In genomic region chr3:63878394-63879089, GRCh38 we compare ENCODE assay signal across 26 cellular contexts. TPM values are rescaled to one million over a fixed set of nuclear protein-coding genes. Genes with fewer than 3 reads are reported as not detected.
DNase-seq lines count a peak whose midpoint lies in the region; ATAC-seq and TF ChIP-seq lines count a peak whose summit lies in the region.
"Had no signal": no experiment of that assay in that cellular context is flagged by ENCODE, and none has a peak within 500 bp of the region (broad histone marks: within the 10 kb centered on the region; RNA-seq: fewer than 3 reads in every experiment).

No MANE protein-coding gene starts in this region.

- TF ChIP-seq CTCF in MCF 10A (IDR thresholded peaks at IDR 0.05; ENCODE audit: unreplicated experiment) (no peak), breast epithelium (IDR thresholded peaks at IDR 0.05) (no peak), WTC11 (IDR thresholded peaks at IDR 0.05) (no peak), thyroid gland (IDR thresholded peaks at IDR 0.05) (no peak)

- TF ChIP-seq POLR2A in breast epithelium (IDR thresholded peaks at IDR 0.05) (no peak), thyroid gland (IDR thresholded peaks at IDR 0.05) (no peak)

- H3K4me1 Mint-ChIP-seq in MCF 10A (ENCODE audit: insufficient read depth, unreplicated experiment) (peaks cover 12% of the 10 kb centered on the region), WTC11 (peaks cover 15% of the 10 kb centered on the region), immature natural killer cell (peaks cover 61 to 88% of the 10 kb centered on the region in 2 donors)

- POLR2A ChIA-PET in MCF 10A (lab: Yijun Ruan, JAX) (interaction anchor here (0.8 kb wide), 1 partner anchor 33 kb away, joined by 4 read pairs; the partner anchor contains the start of gene SCAANT1), WTC11 (lab: Charles Lee) (no interaction called here)

- no TSS peak for BruUV-seq in MCF 10A (replicated peaks; lab: Mats Ljungman, UMichigan)

- H3K4me1 ChIP-seq in breast epithelium, result no peaks in the 10 kb centered on the region
- H3K4me1 ChIP-seq in thyroid gland, result peaks cover 6 to 29% of the 10 kb centered on the region in 2 donors

- H3K27ac Mint-ChIP-seq in MCF 10A (ENCODE audit: low read depth, unreplicated experiment), result no peak overlapping the region
- H3K27ac Mint-ChIP-seq in WTC11, result no peak overlapping the region; the same call in 1 of the 2 replicates
- H3K27ac Mint-ChIP-seq in immature natural killer cell, result peak overlapping the region; percentile 1 to 67 (median 24)
- H3K27ac Mint-ChIP-seq: type B pancreatic cell had no signal

- 52 to 62% methylated on average over 2 of the region's 2 CpGs for WGBS in thyroid gland, 2 donors

- H3K4me3 Mint-ChIP-seq in MCF 10A (ENCODE audit: unreplicated experiment) (no peak overlapping the region), WTC11 (no peak overlapping the region), immature natural killer cell (no peak overlapping the region)
- H3K4me3 Mint-ChIP-seq: activated T-cell treated with anti-CD3 and anti-CD28 coated beads, Interleukin-2, amount 50 U/mL, for 4 hours; type B pancreatic cell had no signal

- H3K4me3 ChIP-seq in breast epithelium (no peak overlapping the region), thyroid gland (replicated peaks in 1 of 3) (no peak overlapping the region)
- H3K4me3 ChIP-seq: SJSA1, stomach had no signal

- ATAC-seq in WTC11, result peak; percentile 62
- ATAC-seq: activated T-cell treated with anti-CD3 and anti-CD28 coated beads, Interleukin-2, amount 50 U/mL, for 4 hours; naive thymus-derived CD4-positive, alpha-beta T cell; Panc1 had no signal

- no peaks in the 10 kb centered on the region for H3K9me3 ChIP-seq in breast epithelium
- no peaks in the 10 kb centered on the region for H3K9me3 ChIP-seq in thyroid gland
- H3K9me3 ChIP-seq: Caco-2, SJSA1, stomach had no signal

- intact Hi-C loops in MCF 10A (cut with micrococcal nuclease) (no loop called here), breast epithelium (cut with DNase I; ENCODE audit: low total_unique reads) (no loop called here), thyroid gland (cut with DNase I) (no loop called here)

- no peaks in the 10 kb centered on the region for H3K27me3 Mint-ChIP-seq in MCF 10A (ENCODE audit: insufficient read depth, unreplicated experiment)
- H3K27me3 Mint-ChIP-seq in WTC11 (ENCODE audit: low read depth), result no peaks in the 10 kb centered on the region
- peaks cover 0 to 2% (median 0%) of the 10 kb centered on the region in 3 donors for H3K27me3 Mint-ChIP-seq in immature natural killer cell (ENCODE audit: low read depth in 3 of 3)
- H3K27me3 Mint-ChIP-seq: naive thymus-derived CD4-positive, alpha-beta T cell; type B pancreatic cell had no signal

- H3K27ac ChIP-seq in breast epithelium (no peak overlapping the region), thyroid gland (no peak overlapping the region)
- H3K27ac ChIP-seq: epithelial cell of prostate, SJSA1, stomach had no signal

- H3K36me3 ChIP-seq in breast epithelium (no peaks in the 10 kb centered on the region), thyroid gland (no peaks in the 10 kb centered on the region)
- H3K36me3 ChIP-seq: SJSA1, stomach had no signal

- CTCF ChIA-PET in MCF 10A (lab: Yijun Ruan, JAX), result interaction anchor here (0.8 kb wide), 1 partner anchor 8 kb away, joined by 3 read pairs; no protein-coding TSS in a partner anchor
- CTCF ChIA-PET in WTC11 (lab: Charles Lee), result no interaction called here

- H3K27me3 ChIP-seq in breast epithelium (no peaks in the 10 kb centered on the region), thyroid gland (no peaks in the 10 kb centered on the region)
- H3K27me3 ChIP-seq: SJSA1, stomach had no signal

- H3K9me3 Mint-ChIP-seq in MCF 10A (ENCODE audit: unreplicated experiment) (no peaks in the 10 kb centered on the region), WTC11 (no peaks in the 10 kb centered on the region), immature natural killer cell (no peaks in the 10 kb centered on the region)
- H3K9me3 Mint-ChIP-seq: activated T-cell treated with anti-CD3 and anti-CD28 coated beads, Interleukin-2, amount 50 U/mL, for 4 hours; naive thymus-derived CD4-positive, alpha-beta T cell; type B pancreatic cell had no signal

- peak; percentile 3 for DNase-seq in MCF 10A (ENCODE audit: unreplicated experiment)
- no peak for DNase-seq in breast epithelium (ENCODE audit: low spot score in 2 of 2)
- DNase-seq in WTC11 (ENCODE audit: low spot score), result no peak
- no peak for DNase-seq in immature natural killer cell
- peak; percentile 7 to 14 for DNase-seq in thyroid gland
- no peak for DNase-seq in DMS114 treated with DMSO at 0.1 percent for 48 hours (lab: John Stamatoyannopoulos, UW; ENCODE audit: unreplicated experiment)
- no peak for DNase-seq in activated CD8-positive, alpha-beta memory T cell treated with anti-CD3 and anti-CD28 coated beads for 24 hours
- DNase-seq in NCI-H1694 treated with DMSO at 0.1 percent for 48 hours (lab: John Stamatoyannopoulos, UW), result no peak
- DNase-seq: activated T-cell treated with anti-CD3 and anti-CD28 coated beads, Interleukin-2, amount 50 U/mL, for 4 hours; Caco-2; hippocampal formation; kidney; naive thymus-derived CD4-positive, alpha-beta T cell; NCI-H146; NCI-H226; stomach had no signal

- H3K36me3 Mint-ChIP-seq in MCF 10A (ENCODE audit: insufficient read depth, unreplicated experiment) (no peaks in the 10 kb centered on the region), WTC11 (no peaks in the 10 kb centered on the region), immature natural killer cell (peaks cover 0 to 4% (median 0%) of the 10 kb centered on the region in 3 donors)
- H3K36me3 Mint-ChIP-seq: naive thymus-derived CD4-positive, alpha-beta T cell had no signal

TF ChIP-seq in WTC11, 78 proteins besides CTCF, POLR2A, EP300 and RAD21:
- no peak for TF ChIP-seq ZNF317 (CRISPR knock-in tag; IDR thresholded peaks at IDR 0.05; ENCODE audit: borderline replicate concordance, low read depth)
- no peak for TF ChIP-seq KAT7 (CRISPR knock-in tag; IDR thresholded peaks at IDR 0.05; ENCODE audit: borderline replicate concordance)
- TF ChIP-seq IRF2 (CRISPR knock-in tag; IDR thresholded peaks at IDR 0.05; ENCODE audit: borderline replicate concordance, low read depth), result no peak
- no peak for TF ChIP-seq SOX15 (CRISPR knock-in tag; IDR thresholded peaks at IDR 0.05)
- TF ChIP-seq NFE2L1 (CRISPR knock-in tag; IDR thresholded peaks at IDR 0.05), result no peak
- no peak for TF ChIP-seq JUN (CRISPR knock-in tag; IDR thresholded peaks at IDR 0.05)
- TF ChIP-seq, protein P1, sequence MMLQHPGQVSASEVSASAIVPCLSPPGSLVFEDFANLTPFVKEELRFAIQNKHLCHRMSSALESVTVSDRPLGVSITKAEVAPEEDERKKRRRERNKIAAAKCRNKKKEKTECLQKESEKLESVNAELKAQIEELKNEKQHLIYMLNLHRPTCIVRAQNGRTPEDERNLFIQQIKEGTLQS (CRISPR knock-in tag; conservative IDR thresholded peaks at IDR 0.05), result no peak
- no peak for TF ChIP-seq OVOL2 (CRISPR knock-in tag; IDR thresholded peaks at IDR 0.05; ENCODE audit: borderline replicate concordance)
- no peak for TF ChIP-seq ZNF138 (CRISPR knock-in tag; conservative IDR thresholded peaks at IDR 0.05)
- no peak for TF ChIP-seq ELF4 (CRISPR knock-in tag; IDR thresholded peaks at IDR 0.05; ENCODE audit: low read depth)
- TF ChIP-seq, protein P2, sequence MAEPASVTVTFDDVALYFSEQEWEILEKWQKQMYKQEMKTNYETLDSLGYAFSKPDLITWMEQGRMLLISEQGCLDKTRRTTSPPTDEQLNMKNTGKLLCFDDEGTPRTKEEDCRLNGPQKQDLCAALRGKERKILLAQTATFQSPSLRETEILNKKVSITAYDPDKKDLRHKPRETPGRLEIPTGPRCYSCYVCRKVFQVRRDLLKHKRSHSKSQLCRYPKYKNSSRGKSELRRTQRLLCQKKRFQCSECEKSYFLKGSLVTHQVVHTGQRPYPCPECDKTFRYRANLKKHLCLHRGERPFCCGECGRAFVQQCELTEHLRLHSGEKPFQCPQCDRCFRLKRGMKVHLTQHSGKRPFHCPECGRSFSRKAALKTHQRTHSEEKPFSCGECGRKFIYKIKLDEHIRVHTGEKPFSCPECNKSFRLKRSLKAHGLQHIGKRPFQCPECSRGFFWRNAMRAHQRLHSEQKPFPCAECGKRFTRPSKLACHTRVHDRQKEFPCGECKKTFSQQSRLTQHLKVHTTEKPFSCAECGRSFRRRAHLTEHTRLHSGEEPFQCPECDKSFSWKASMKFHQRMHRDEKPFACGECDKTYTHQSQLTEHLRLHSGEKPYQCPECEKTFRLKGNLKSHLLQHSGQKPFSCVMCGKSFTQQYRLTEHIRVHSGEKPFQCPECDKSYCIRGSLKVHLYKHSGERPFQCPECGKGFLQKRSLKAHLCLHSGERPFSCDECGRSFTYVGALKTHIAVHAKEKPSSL (CRISPR knock-in tag; conservative IDR thresholded peaks at IDR 0.05), result no peak
TF ChIP-seq in WTC11: peak in this region for 0.

RNA-seq across cellular contexts. Expression of gene ATXN7, which starts 14.9 kb away (rescaled TPM):
- total RNA-seq in MCF 10A (2022), result 29.2 and 36.7 TPM in 2 replicates
- 10 to 100 TPM; 37.4 to 56.2 (median 47.9) TPM for total RNA-seq in breast epithelium
- 9.3 to 11.7 TPM (median 11.7 TPM) in 3 replicates for total RNA-seq in WTC11 (2021)
- 10 to 100 TPM in 1 of 3 donors, 1 to 10 TPM in 2; 5.5 to 11.3 (median 6.0) TPM for polyA plus RNA-seq in immature natural killer cell
- 10 to 100 TPM; 23.2 to 51.8 (median 33.8) TPM for total RNA-seq in thyroid gland

RNA-seq across cellular contexts. Expression of gene THOC7, which starts 14.9 kb away (rescaled TPM):
- total RNA-seq in MCF 10A (2022) (117 and 123 TPM in 2 replicates), breast epithelium (10 to 100 TPM; 61.9 to 62.9 (median 62.2) TPM), WTC11 (2021) (53.0 to 59.4 TPM (median 58.4 TPM) in 3 replicates), thyroid gland (10 to 100 TPM; 39.7 to 80.9 (median 43.1) TPM)
- polyA plus RNA-seq in immature natural killer cell, result 100 to 1,000 TPM in 1 of 3 donors, 10 to 100 TPM in 2; 92.0 to 133 (median 98.0) TPM

RNA-seq across cellular contexts. Expression of gene SCAANT1, which starts 33.6 kb away (rescaled TPM):
- total RNA-seq in MCF 10A (2022), result not detected in 2 replicates
- not detected for total RNA-seq in breast epithelium
- 1.3 TPM in 1 of 3 replicates, not detected in the others for total RNA-seq in WTC11 (2021)
- polyA plus RNA-seq in immature natural killer cell, result 1 to 10 TPM in 1 of 3 donors, not detected in 2; 6.3 TPM
- not detected for total RNA-seq in thyroid gland
- total RNA-seq: activated T-cell treated with anti-CD3 and anti-CD28 coated beads, Interleukin-2, amount 50 U/mL, for 4 hours; Caco-2; dermis microvascular lymphatic vessel endothelial cell; G401; H1; kidney; mammary epithelial cell; naive thymus-derived CD4-positive, alpha-beta T cell; posterior vena cava; SJSA1; skeletal muscle tissue; stomach had no signal
- polyA plus RNA-seq: H1; mammary epithelial cell; naive thymus-derived CD4-positive, alpha-beta T cell; stomach had no signal

RNA-seq across cellular contexts. Expression of gene C3orf49, which starts 59.4 kb away (rescaled TPM):
- total RNA-seq in MCF 10A (2022) (not detected in 2 replicates), breast epithelium (not detected), WTC11 (2021) (not detected in 3 replicates), thyroid gland (not detected)
- polyA plus RNA-seq in immature natural killer cell, result not detected
- total RNA-seq: activated T-cell treated with anti-CD3 and anti-CD28 coated beads, Interleukin-2, amount 50 U/mL, for 4 hours; Caco-2; dermis microvascular lymphatic vessel endothelial cell; G401; H1; kidney; mammary epithelial cell; naive thymus-derived CD4-positive, alpha-beta T cell; posterior vena cava; SJSA1; skeletal muscle tissue; stomach had no signal
- polyA plus RNA-seq: H1; mammary epithelial cell; naive thymus-derived CD4-positive, alpha-beta T cell; stomach had no signal

Comparison
In these comparisons a context has a peak if more than half of its experiments do, and no peak if none do; other contexts are left out.
1. DNase-seq: peak in MCF 10A (single experiment) and thyroid gland (2 of 2); none in breast epithelium (0 of 2), WTC11 (single experiment), immature natural killer cell (0 of 3), DMS114 treated with DMSO at 0.1 percent for 48 hours (single experiment), activated CD8-positive, alpha-beta memory T cell treated with anti-CD3 and anti-CD28 coated beads for 24 hours (single experiment) and NCI-H1694 treated with DMSO at 0.1 percent for 48 hours (single experiment).
2. H3K27ac Mint-ChIP-seq: peak in immature natural killer cell (6 of 6); none in MCF 10A (single experiment) and WTC11 (single experiment).